In the genomic region with DNA sequence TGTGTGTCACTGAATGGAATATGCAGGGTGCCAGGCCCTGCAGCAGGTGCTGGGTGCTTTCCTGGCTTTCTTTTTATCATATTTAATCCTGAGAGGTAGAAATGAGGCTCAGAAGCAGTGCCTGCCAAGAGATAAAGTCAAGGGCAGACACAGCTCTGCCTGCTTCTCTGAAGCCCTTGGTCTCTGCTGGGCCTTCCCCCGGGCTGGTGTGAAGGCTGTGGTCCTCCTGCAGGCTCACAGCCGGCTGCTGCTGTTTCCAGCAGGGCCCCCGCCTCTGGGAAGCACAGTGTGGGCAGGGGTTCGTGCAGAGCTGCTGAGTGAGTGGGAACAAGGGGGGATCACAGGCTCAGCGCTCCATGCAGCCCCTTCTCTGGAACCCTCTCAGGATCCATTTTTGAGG, we compare ENCODE assay signal across 23 cellular contexts. TPM values are rescaled to one million over a fixed set of nuclear protein-coding genes. Genes with fewer than 3 reads are reported as not detected.
A peak's percentile ranks its signal among the peaks of the same experiment; 100 is the strongest.
DNase-seq lines count a peak whose midpoint lies in the region; ATAC-seq and TF ChIP-seq lines count a peak whose summit lies in the region.
"Had no signal": no experiment of that assay in that cellular context is flagged by ENCODE, and none has a peak within 500 bp of the region (broad histone marks: within the 10 kb centered on the region; RNA-seq: fewer than 3 reads in every experiment).

No MANE protein-coding gene starts in this region.

- H3K9me3 ChIP-seq in heart right ventricle (no peaks in the 10 kb centered on the region), T-helper 17 cell (ENCODE audit: control insufficient read depth, low read length, poor library complexity, severe bottlenecking) (no peaks in the 10 kb centered on the region), endodermal cell (ENCODE audit: control insufficient read depth, low read length) (no peaks in the 10 kb centered on the region), trophoblast cell (ENCODE audit: insufficient read depth, low read depth, low read length) (no peaks in the 10 kb centered on the region)
- H3K9me3 ChIP-seq: A549, BE2C, MG63 had no signal

- H3K4me1 Mint-ChIP-seq in T-helper 17 cell, result peaks cover 43% of the 10 kb centered on the region
- peaks cover 18% of the 10 kb centered on the region for H3K4me1 Mint-ChIP-seq in endodermal cell

- no peak overlapping the region for H2AK5ac ChIP-seq in trophoblast cell (ENCODE audit: low read length)

- peaks cover 4% of the 10 kb centered on the region for H3K79me2 ChIP-seq in trophoblast cell (ENCODE audit: control insufficient read depth, insufficient read depth, low read length, poor library complexity)

- no peak overlapping the region for H3K14ac ChIP-seq in trophoblast cell (ENCODE audit: low read length)

- H2BK5ac ChIP-seq in trophoblast cell (ENCODE audit: low read depth, low read length, poor library complexity), result no peak overlapping the region

- H2BK120ac ChIP-seq in trophoblast cell (ENCODE audit: insufficient read depth, low read length, poor library complexity), result no peak overlapping the region

- H4K91ac ChIP-seq in trophoblast cell (ENCODE audit: low read depth, low read length), result no peak overlapping the region

- H3K27me3 ChIP-seq in heart right ventricle, result no peaks in the 10 kb centered on the region
- no peaks in the 10 kb centered on the region for H3K27me3 ChIP-seq in endodermal cell (ENCODE audit: control insufficient read depth, insufficient read depth, low read length, poor library complexity, severe bottlenecking)
- H3K27me3 ChIP-seq in trophoblast cell (ENCODE audit: insufficient read depth, low read length), result no peaks in the 10 kb centered on the region
- H3K27me3 ChIP-seq: BE2C, MG63 had no signal

- no peak overlapping the region for H4K12ac ChIP-seq in trophoblast cell (ENCODE audit: low read depth, low read length)

- ATAC-seq in Right ventricle myocardium inferior (peak; percentile 8), heart right ventricle (no peak), T-helper 17 cell (no peak)
- ATAC-seq: A549, HepG2, K562 had no signal

- H3K4me3 ChIP-seq in heart right ventricle, result no peak overlapping the region
- no peak overlapping the region for H3K4me3 ChIP-seq in endodermal cell (ENCODE audit: low read length)
- H3K4me3 ChIP-seq in trophoblast cell (ENCODE audit: low read depth, low read length), result no peak overlapping the region
- H3K4me3 ChIP-seq: A549, K562, MG63 had no signal

- H3K23ac ChIP-seq in trophoblast cell (ENCODE audit: low read length), result no peak overlapping the region

- H3K36me3 Mint-ChIP-seq in T-helper 17 cell (ENCODE audit: low read depth) (no peaks in the 10 kb centered on the region), endodermal cell (ENCODE audit: low read depth) (no peaks in the 10 kb centered on the region)

- H3K27ac Mint-ChIP-seq in T-helper 17 cell (peak overlapping the region; percentile 2), endodermal cell (peak overlapping the region; percentile 48)

- no peak overlapping the region for H4K8ac ChIP-seq in trophoblast cell (ENCODE audit: low read depth, low read length)

- no peaks in the 10 kb centered on the region for H3K36me3 ChIP-seq in heart right ventricle
- no peaks in the 10 kb centered on the region for H3K36me3 ChIP-seq in endodermal cell (ENCODE audit: control insufficient read depth, insufficient read depth, low read length)
- H3K36me3 ChIP-seq in trophoblast cell (ENCODE audit: control insufficient read depth in 1 of 2, insufficient read depth in 2 of 2, low read length in 2 of 2), result no peaks in the 10 kb centered on the region
- H3K36me3 ChIP-seq: BE2C, MG63 had no signal

- no peak overlapping the region for H3K4me2 ChIP-seq in trophoblast cell (ENCODE audit: low read length)
- H3K4me2 ChIP-seq: A549 had no signal

- no peak overlapping the region for H3K9ac ChIP-seq in endodermal cell (ENCODE audit: extremely low read depth, low read length, poor library complexity, severe bottlenecking)
- no peak overlapping the region for H3K9ac ChIP-seq in trophoblast cell (ENCODE audit: low read length)

- WGBS in heart right ventricle, 2 donors, result 80 to 84% methylated on average over 5 of the region's 5 CpGs
- 88 to 100% methylated on average over 1 to 5 of the region's 5 CpGs for WGBS in endodermal cell (ENCODE audit: insufficient coverage in 1 of 2, insufficient read length in 1 of 2), 2 experiments
- WGBS in trophoblast cell (ENCODE audit: extremely low coverage, insufficient coverage, insufficient read length), result no CpG with 5 or more reads among the region's 5 CpGs

- DNase-seq in Right ventricle myocardium inferior (ENCODE audit: missing footprints), result no peak
- DNase-seq in heart right ventricle, result no peak
- no peak for DNase-seq in T-helper 17 cell
- DNase-seq in endodermal cell, result no peak
- no peak for DNase-seq in trophoblast cell
- DNase-seq in DMS 273 treated with DMSO at 0.1 percent for 48 hours (lab: John Stamatoyannopoulos, UW), result no peak
- DNase-seq in NK-92 treated with Interleukin-12 subunit alpha and Interleukin-12 subunit beta, amount 100 ng/mL, for 24 hours (lab: John Stamatoyannopoulos, UW), result no peak
- no peak for DNase-seq in COLO829 (ENCODE audit: low spot score)
- DNase-seq: BE2C; CD4-positive, alpha-beta memory T cell; DMS153; MG63; NCI-H1092; NCI-H1436; NCI-H2029; NCI-H226; NCI-H510A treated with DMSO at 0.1 percent for 48 hours; NCI-H748 treated with DMSO at 0.1 percent for 48 hours; Right ventricle myocardium superior had no signal

- peaks cover 14% of the 10 kb centered on the region for H3K79me1 ChIP-seq in trophoblast cell (ENCODE audit: low read length)

- H3K27me3 Mint-ChIP-seq in T-helper 17 cell (no peaks in the 10 kb centered on the region), endodermal cell (ENCODE audit: insufficient read depth) (no peaks in the 10 kb centered on the region)
- H3K27me3 Mint-ChIP-seq: CD4-positive, alpha-beta memory T cell had no signal

- TF ChIP-seq CTCF in heart right ventricle (IDR thresholded peaks at IDR 0.05) (no peak), endodermal cell (conservative IDR thresholded peaks at IDR 0.05) (no peak)

- H3K27ac ChIP-seq in heart right ventricle, result no peak overlapping the region
- H3K27ac ChIP-seq in endodermal cell (ENCODE audit: low read depth, low read length), result no peak overlapping the region
- H3K27ac ChIP-seq in trophoblast cell (ENCODE audit: low read depth, low read length), result no peak overlapping the region
- H3K27ac ChIP-seq: A549, HL-60 had no signal

- intact Hi-C loops in Right ventricle myocardium inferior (cut with DNase I), result no loop called here
- intact Hi-C loops in heart right ventricle (cut with DNase I), result no loop called here

- H2BK12ac ChIP-seq in trophoblast cell (ENCODE audit: low read length), result no peak overlapping the region

- no peaks in the 10 kb centered on the region for H3K9me3 Mint-ChIP-seq in endodermal cell
- H3K9me3 Mint-ChIP-seq: CD4-positive, alpha-beta memory T cell had no signal

- no peak overlapping the region for H2AFZ ChIP-seq in trophoblast cell (ENCODE audit: insufficient read depth, low read length, poor library complexity)

- peak overlapping the region; percentile 0 for H3K4ac ChIP-seq in trophoblast cell (ENCODE audit: low read depth, low read length)

- no peak overlapping the region for H3K4me3 Mint-ChIP-seq in T-helper 17 cell
- H3K4me3 Mint-ChIP-seq in endodermal cell, result no peak overlapping the region
- H3K4me3 Mint-ChIP-seq: CD4-positive, alpha-beta memory T cell had no signal

- H3K4me1 ChIP-seq in heart right ventricle (peaks cover 0 to 29% (median 2%) of the 10 kb centered on the region in 9 donors), endodermal cell (ENCODE audit: control insufficient read depth, insufficient read depth, low read length) (no peaks in the 10 kb centered on the region), trophoblast cell (ENCODE audit: control insufficient read depth in 1 of 2, insufficient read depth in 2 of 2, low read length in 2 of 2) (peaks cover 24 to 29% of the 10 kb centered on the region in 2 experiments)

- no peak overlapping the region for H3K18ac ChIP-seq in trophoblast cell (ENCODE audit: low read length)

RNA-seq across cellular contexts. Expression of gene TBC1D14, which starts 49.6 kb away (rescaled TPM):
- total RNA-seq in Right ventricle myocardium inferior (36.1 TPM), heart right ventricle (10 to 100 TPM; 31.5 to 43.7 (median 33.5) TPM), T-helper 17 cell (10 to 100 TPM; 49.1 to 55.2 TPM), endodermal cell (10 to 100 TPM; 42.3 to 43.5 TPM)
- polyA plus RNA-seq in heart right ventricle, result 10 to 100 TPM; 10.5 to 14.2 TPM
- 40.4 TPM for polyA plus RNA-seq in endodermal cell (2013, experiment 1 of 2)
- polyA plus RNA-seq in endodermal cell (2013, experiment 2 of 2), result 42.0 TPM
- 21.7 and 21.9 TPM in 2 replicates for polyA plus RNA-seq in trophoblast cell (2013)
